ENCODE assay signal across 16 cellular contexts in the genomic region with DNA sequence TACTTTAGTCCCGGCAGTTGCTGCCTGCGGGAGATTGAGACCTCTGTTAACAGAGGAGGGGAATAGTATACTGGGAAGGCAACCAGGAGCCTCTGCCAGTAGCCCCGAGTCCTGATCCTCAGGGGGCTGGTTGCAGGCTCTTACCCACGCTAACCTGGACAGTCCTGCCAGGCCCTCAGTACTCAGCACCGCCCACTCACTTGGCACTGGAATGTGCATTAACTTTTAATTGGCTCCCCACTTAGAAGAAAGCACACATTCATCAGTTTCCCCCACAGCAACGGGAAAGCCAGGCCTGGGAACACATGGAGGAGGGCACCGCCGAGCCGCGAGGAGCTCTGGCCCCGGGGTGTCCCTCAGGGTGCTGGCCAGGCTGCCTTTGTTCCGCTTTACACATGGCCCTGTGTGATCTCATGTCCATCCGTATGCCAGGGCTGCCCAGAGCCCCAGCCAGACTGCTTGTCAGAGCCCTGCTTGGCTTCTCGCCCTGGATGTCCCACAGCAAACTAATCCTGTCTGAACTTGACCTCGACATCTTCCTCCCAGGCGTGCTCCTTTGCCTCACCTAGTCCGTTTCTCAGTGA. TPM values are rescaled to one million over a fixed set of nuclear protein-coding genes. Genes with fewer than 3 reads are reported as not detected.
DNase-seq lines count a peak whose midpoint lies in the region; ATAC-seq and TF ChIP-seq lines count a peak whose summit lies in the region.
"Had no signal": no experiment of that assay in that cellular context is flagged by ENCODE, and none has a peak within 500 bp of the region (broad histone marks: within the 10 kb centered on the region; RNA-seq: fewer than 3 reads in every experiment).

No MANE protein-coding gene starts in this region.

- H3K4me1 ChIP-seq in esophagus (ENCODE audit: control insufficient read depth in 2 of 2, insufficient read depth in 2 of 2, low read length in 1 of 2) (peaks cover 3 to 7% of the 10 kb centered on the region in 2 donors), lower lobe of right lung (peaks cover 78% of the 10 kb centered on the region)

- no peak for DNase-seq in WTC11 (ENCODE audit: low spot score)
- no peak for DNase-seq in lower lobe of right lung
- peak; percentile 83 for DNase-seq in superior temporal gyrus (ENCODE audit: extremely low spot score)
- no peak for DNase-seq in AG08395 (ENCODE audit: low spot score)
- no peak for DNase-seq in activated effector memory CD4-positive, alpha-beta T cell treated with Interleukin-2 at 50 U/mL for 16 hours
- DNase-seq: activated CD8-positive, alpha-beta memory T cell treated with anti-CD3 and anti-CD28 coated beads for 24 hours; activated gamma-delta T cell; brain microvascular endothelial cell; NCI-H1092; NCI-H2227 treated with DMSO at 0.1 percent for 48 hours had no signal

- intact Hi-C loops in lower lobe of right lung (cut with DNase I) = no loop called here

- 49 to 64% methylated on average over 17 of the region's 17 CpGs for WGBS in esophagus, 2 donors

- ATAC-seq in WTC11 (no peak), lower lobe of right lung (no peak), GM21619 (IDR thresholded peaks at IDR 0.05; ENCODE audit: unreplicated experiment) (no peak)

- H3K27me3 ChIP-seq in esophagus (ENCODE audit: control insufficient read depth in 1 of 2, insufficient read depth in 2 of 2, low read length in 2 of 2) (no peaks in the 10 kb centered on the region), lower lobe of right lung (ENCODE audit: low read depth) (no peaks in the 10 kb centered on the region)
- H3K27me3 ChIP-seq: brain microvascular endothelial cell, thyroid gland had no signal

- POLR2A ChIA-PET in WTC11 (lab: Charles Lee) = no interaction called here

- no peaks in the 10 kb centered on the region; the same call in 1 of the 2 replicates for H3K36me3 Mint-ChIP-seq in WTC11

- H3K4me3 ChIP-seq in esophagus (ENCODE audit: low read depth in 1 of 2, low read length in 2 of 2) (no peak overlapping the region), lower lobe of right lung (no peak overlapping the region)
- H3K4me3 ChIP-seq: thyroid gland had no signal

- no peaks in the 10 kb centered on the region for H3K9me3 ChIP-seq in esophagus (ENCODE audit: control insufficient read depth in 2 of 2, insufficient read depth in 1 of 2, low read depth in 1 of 2, low read length in 1 of 2)
- H3K9me3 ChIP-seq in lower lobe of right lung = no peaks in the 10 kb centered on the region
- H3K9me3 ChIP-seq: thyroid gland had no signal

- H3K36me3 ChIP-seq in esophagus (ENCODE audit: control insufficient read depth in 2 of 2, insufficient read depth in 2 of 2, low read length in 1 of 2) (peaks cover 5 to 31% of the 10 kb centered on the region in 2 donors), lower lobe of right lung (peaks cover 59% of the 10 kb centered on the region)

- peak overlapping the region; percentile 29; the same call in 1 of the 2 replicates for H3K27ac Mint-ChIP-seq in WTC11

- no peaks in the 10 kb centered on the region; the same call in 1 of the 2 replicates for H3K27me3 Mint-ChIP-seq in WTC11 (ENCODE audit: low read depth)

- no peaks in the 10 kb centered on the region for H3K9me3 Mint-ChIP-seq in WTC11

- H3K27ac ChIP-seq in esophagus (ENCODE audit: low read depth in 2 of 2, low read length in 1 of 2) (peak overlapping the region; percentile 23 to 54), lower lobe of right lung (peak overlapping the region; percentile 78)
- H3K27ac ChIP-seq: brain microvascular endothelial cell, C4-2B, thyroid gland had no signal

- TF ChIP-seq CTCF in WTC11 (IDR thresholded peaks at IDR 0.05) (no peak), lower lobe of right lung (IDR thresholded peaks at IDR 0.05) (no peak)

- CTCF ChIA-PET in WTC11 (lab: Charles Lee) = no interaction called here

- peaks cover 13% of the 10 kb centered on the region for H3K4me1 Mint-ChIP-seq in WTC11

- no peak overlapping the region for H3K4me3 Mint-ChIP-seq in WTC11

TF ChIP-seq in WTC11, 78 proteins besides CTCF, POLR2A, EP300 and RAD21:
- TF ChIP-seq, protein P1, sequence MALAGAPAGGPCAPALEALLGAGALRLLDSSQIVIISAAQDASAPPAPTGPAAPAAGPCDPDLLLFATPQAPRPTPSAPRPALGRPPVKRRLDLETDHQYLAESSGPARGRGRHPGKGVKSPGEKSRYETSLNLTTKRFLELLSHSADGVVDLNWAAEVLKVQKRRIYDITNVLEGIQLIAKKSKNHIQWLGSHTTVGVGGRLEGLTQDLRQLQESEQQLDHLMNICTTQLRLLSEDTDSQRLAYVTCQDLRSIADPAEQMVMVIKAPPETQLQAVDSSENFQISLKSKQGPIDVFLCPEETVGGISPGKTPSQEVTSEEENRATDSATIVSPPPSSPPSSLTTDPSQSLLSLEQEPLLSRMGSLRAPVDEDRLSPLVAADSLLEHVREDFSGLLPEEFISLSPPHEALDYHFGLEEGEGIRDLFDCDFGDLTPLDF (CRISPR knock-in tag; IDR thresholded peaks at IDR 0.05) = no peak
- TF ChIP-seq ZBTB21 (CRISPR knock-in tag; IDR thresholded peaks at IDR 0.05; ENCODE audit: borderline replicate concordance) = no peak
- no peak for TF ChIP-seq ZNF416 (CRISPR knock-in tag; IDR thresholded peaks at IDR 0.05)
- TF ChIP-seq, protein P2, sequence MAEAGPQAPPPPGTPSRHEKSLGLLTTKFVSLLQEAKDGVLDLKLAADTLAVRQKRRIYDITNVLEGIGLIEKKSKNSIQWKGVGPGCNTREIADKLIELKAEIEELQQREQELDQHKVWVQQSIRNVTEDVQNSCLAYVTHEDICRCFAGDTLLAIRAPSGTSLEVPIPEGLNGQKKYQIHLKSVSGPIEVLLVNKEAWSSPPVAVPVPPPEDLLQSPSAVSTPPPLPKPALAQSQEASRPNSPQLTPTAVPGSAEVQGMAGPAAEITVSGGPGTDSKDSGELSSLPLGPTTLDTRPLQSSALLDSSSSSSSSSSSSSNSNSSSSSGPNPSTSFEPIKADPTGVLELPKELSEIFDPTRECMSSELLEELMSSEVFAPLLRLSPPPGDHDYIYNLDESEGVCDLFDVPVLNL (CRISPR knock-in tag; IDR thresholded peaks at IDR 0.05; ENCODE audit: borderline replicate concordance, low read depth) = no peak
- TF ChIP-seq, protein P3, sequence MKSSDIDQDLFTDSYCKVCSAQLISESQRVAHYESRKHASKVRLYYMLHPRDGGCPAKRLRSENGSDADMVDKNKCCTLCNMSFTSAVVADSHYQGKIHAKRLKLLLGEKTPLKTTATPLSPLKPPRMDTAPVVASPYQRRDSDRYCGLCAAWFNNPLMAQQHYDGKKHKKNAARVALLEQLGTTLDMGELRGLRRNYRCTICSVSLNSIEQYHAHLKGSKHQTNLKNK (CRISPR knock-in tag; IDR thresholded peaks at IDR 0.05) = no peak
- TF ChIP-seq, protein P4, sequence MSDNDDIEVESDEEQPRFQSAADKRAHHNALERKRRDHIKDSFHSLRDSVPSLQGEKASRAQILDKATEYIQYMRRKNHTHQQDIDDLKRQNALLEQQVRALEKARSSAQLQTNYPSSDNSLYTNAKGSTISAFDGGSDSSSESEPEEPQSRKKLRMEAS (CRISPR knock-in tag; IDR thresholded peaks at IDR 0.05) = no peak
- TF ChIP-seq OVOL2 (CRISPR knock-in tag; IDR thresholded peaks at IDR 0.05; ENCODE audit: borderline replicate concordance) = no peak
- TF ChIP-seq, protein P5, sequence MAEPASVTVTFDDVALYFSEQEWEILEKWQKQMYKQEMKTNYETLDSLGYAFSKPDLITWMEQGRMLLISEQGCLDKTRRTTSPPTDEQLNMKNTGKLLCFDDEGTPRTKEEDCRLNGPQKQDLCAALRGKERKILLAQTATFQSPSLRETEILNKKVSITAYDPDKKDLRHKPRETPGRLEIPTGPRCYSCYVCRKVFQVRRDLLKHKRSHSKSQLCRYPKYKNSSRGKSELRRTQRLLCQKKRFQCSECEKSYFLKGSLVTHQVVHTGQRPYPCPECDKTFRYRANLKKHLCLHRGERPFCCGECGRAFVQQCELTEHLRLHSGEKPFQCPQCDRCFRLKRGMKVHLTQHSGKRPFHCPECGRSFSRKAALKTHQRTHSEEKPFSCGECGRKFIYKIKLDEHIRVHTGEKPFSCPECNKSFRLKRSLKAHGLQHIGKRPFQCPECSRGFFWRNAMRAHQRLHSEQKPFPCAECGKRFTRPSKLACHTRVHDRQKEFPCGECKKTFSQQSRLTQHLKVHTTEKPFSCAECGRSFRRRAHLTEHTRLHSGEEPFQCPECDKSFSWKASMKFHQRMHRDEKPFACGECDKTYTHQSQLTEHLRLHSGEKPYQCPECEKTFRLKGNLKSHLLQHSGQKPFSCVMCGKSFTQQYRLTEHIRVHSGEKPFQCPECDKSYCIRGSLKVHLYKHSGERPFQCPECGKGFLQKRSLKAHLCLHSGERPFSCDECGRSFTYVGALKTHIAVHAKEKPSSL (CRISPR knock-in tag; conservative IDR thresholded peaks at IDR 0.05) = no peak
- TF ChIP-seq, protein P6, sequence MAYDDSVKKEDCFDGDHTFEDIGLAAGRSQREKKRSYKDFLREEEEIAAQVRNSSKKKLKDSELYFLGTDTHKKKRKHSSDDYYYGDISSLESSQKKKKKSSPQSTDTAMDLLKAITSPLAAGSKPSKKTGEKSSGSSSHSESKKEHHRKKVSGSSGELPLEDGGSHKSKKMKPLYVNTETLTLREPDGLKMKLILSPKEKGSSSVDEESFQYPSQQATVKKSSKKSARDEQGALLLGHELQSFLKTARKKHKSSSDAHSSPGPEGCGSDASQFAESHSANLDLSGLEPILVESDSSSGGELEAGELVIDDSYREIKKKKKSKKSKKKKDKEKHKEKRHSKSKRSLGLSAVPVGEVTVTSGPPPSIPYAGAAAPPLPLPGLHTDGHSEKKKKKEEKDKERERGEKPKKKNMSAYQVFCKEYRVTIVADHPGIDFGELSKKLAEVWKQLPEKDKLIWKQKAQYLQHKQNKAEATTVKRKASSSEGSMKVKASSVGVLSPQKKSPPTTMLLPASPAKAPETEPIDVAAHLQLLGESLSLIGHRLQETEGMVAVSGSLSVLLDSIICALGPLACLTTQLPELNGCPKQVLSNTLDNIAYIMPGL (CRISPR knock-in tag; IDR thresholded peaks at IDR 0.05) = no peak
- TF ChIP-seq TP53 (CRISPR knock-in tag; IDR thresholded peaks at IDR 0.05) = no peak
- no peak for TF ChIP-seq TEAD1 (CRISPR knock-in tag; IDR thresholded peaks at IDR 0.05)
- no peak for TF ChIP-seq NFATC4 (CRISPR knock-in tag; IDR thresholded peaks at IDR 0.05)
- TF ChIP-seq GTF2I (CRISPR knock-in tag; conservative IDR thresholded peaks at IDR 0.05) = no peak

RNA-seq across cellular contexts. Expression of a gene that starts 14.2 kb away (rescaled TPM):
- 18.8 to 34.8 TPM (median 32.6 TPM) in 3 replicates for total RNA-seq in WTC11 (2021)
- polyA plus RNA-seq in esophagus = 10 to 100 TPM; 37.0 to 61.8 TPM
- total RNA-seq in lower lobe of right lung = 13.4 TPM

RNA-seq across cellular contexts. Expression of a gene that starts 14.6 kb away (rescaled TPM):
- total RNA-seq in WTC11 (2021) (56.4 to 60.3 TPM (median 56.6 TPM) in 3 replicates), lower lobe of right lung (13.2 TPM)
- 10 to 100 TPM; 26.3 to 31.9 TPM for polyA plus RNA-seq in esophagus

RNA-seq across cellular contexts. Expression of a gene that starts 15.4 kb away (rescaled TPM):
- 0.96 to 2.3 TPM (median 1.2 TPM) in 3 replicates for total RNA-seq in WTC11 (2021)
- polyA plus RNA-seq in esophagus = 10 to 100 TPM; 42.9 to 68.8 TPM
- total RNA-seq in lower lobe of right lung = 22.5 TPM
- total RNA-seq: SK-MEL-5 had no signal

RNA-seq across cellular contexts. Expression of a gene that starts 27.9 kb away (rescaled TPM):
- total RNA-seq in WTC11 (2021) (77.6 to 85.6 TPM (median 82.6 TPM) in 3 replicates), lower lobe of right lung (57.7 TPM)
- polyA plus RNA-seq in esophagus = 10 to 100 TPM; 22.6 to 38.9 TPM

RNA-seq across cellular contexts. Expression of a gene that starts 31.2 kb away (rescaled TPM):
- total RNA-seq in WTC11 (2021) (0.24 TPM in 1 of 3 replicates, not detected in the others), lower lobe of right lung (not detected)
- polyA plus RNA-seq in esophagus = not detected
- total RNA-seq: lung microvascular endothelial cell, SK-MEL-5, thyroid gland had no signal
